ENCODE assay signal across 12 cellular contexts in genomic region chr15:90202929-90203328, GRCh38. TPM values are rescaled to one million over a fixed set of nuclear protein-coding genes. Genes with fewer than 3 reads are reported as not detected.
DNase-seq lines count a peak whose midpoint lies in the region; ATAC-seq lines count a peak whose summit lies in the region.
"Had no signal": no experiment of that assay in that cellular context is flagged by ENCODE, and none has a peak within 500 bp of the region (broad histone marks: within the 10 kb centered on the region; RNA-seq: fewer than 3 reads in every experiment).

No MANE protein-coding gene starts in this region.

- peak overlapping the region; percentile 65 for H3K4me3 Mint-ChIP-seq in activated CD8-positive, alpha-beta memory T cell treated with anti-CD3 and anti-CD28 coated beads, Interleukin-2, amount 10 ng/mL, durations not matched to agents 7 days and 5 days
- peak overlapping the region; percentile 77 for H3K4me3 Mint-ChIP-seq in activated CD8-positive, alpha-beta T cell treated with anti-CD3 and anti-CD28 coated beads, Interleukin-2, amount 10 ng/mL, durations not matched to agents 7 days and 5 days
- peak overlapping the region; percentile 77 to 85 for H3K4me3 Mint-ChIP-seq in stimulated activated naive CD8-positive, alpha-beta T cell treated with anti-CD3 and anti-CD28 coated beads, Interleukin-15, amount 100 ng/mL, for 72 hours

- POLR2A ChIA-PET in activated CD8-positive, alpha-beta T cell treated with anti-CD3 and anti-CD28 coated beads, Interleukin-2, amount 10 ng/mL, durations not matched to agents 7 days and 5 days (lab: Charles Lee): interaction anchor here (0.6 to 1.4 kb wide), 2 partner anchors 28 to 101 kb away, joined by 3 to 6 read pairs; partner anchors contain the start of gene IDH2

- CTCF ChIA-PET in activated CD8-positive, alpha-beta memory T cell treated with anti-CD3 and anti-CD28 coated beads, Interleukin-2, amount 10 ng/mL, durations not matched to agents 7 days and 5 days (lab: Charles Lee): interaction anchor here (1.3 to 1.8 kb wide), 2 partner anchors 9 to 59 kb away, joined by 3 to 6 read pairs; no protein-coding TSS in a partner anchor
- CTCF ChIA-PET in activated CD8-positive, alpha-beta T cell treated with anti-CD3 and anti-CD28 coated beads, Interleukin-2, amount 10 ng/mL, durations not matched to agents 7 days and 5 days (lab: Charles Lee): interaction anchor here (1.0 to 2.0 kb wide), 4 partner anchors 11 to 60 kb away, joined by 3 to 7 read pairs (median 4); no protein-coding TSS in a partner anchor

- no peaks in the 10 kb centered on the region for H3K9me3 Mint-ChIP-seq in activated CD8-positive, alpha-beta memory T cell treated with anti-CD3 and anti-CD28 coated beads, Interleukin-2, amount 10 ng/mL, durations not matched to agents 7 days and 5 days (ENCODE audit: low read depth)
- no peaks in the 10 kb centered on the region for H3K9me3 Mint-ChIP-seq in activated CD8-positive, alpha-beta T cell treated with anti-CD3 and anti-CD28 coated beads, Interleukin-2, amount 10 ng/mL, durations not matched to agents 7 days and 5 days (ENCODE audit: insufficient read depth)
- H3K9me3 Mint-ChIP-seq in stimulated activated naive CD8-positive, alpha-beta T cell treated with anti-CD3 and anti-CD28 coated beads, Interleukin-15, amount 100 ng/mL, for 72 hours: no peaks in the 10 kb centered on the region

- H3K9me3 ChIP-seq in iPS-20b (ENCODE audit: insufficient read depth, low read depth, low read length): no peaks in the 10 kb centered on the region

- H3K4me1 ChIP-seq in iPS-20b (ENCODE audit: insufficient read depth, low read length): peaks cover 11% of the 10 kb centered on the region

- H3K27ac ChIP-seq in iPS-20b (ENCODE audit: low read length): no peak overlapping the region

- H3K36me3 Mint-ChIP-seq in activated CD8-positive, alpha-beta memory T cell treated with anti-CD3 and anti-CD28 coated beads, Interleukin-2, amount 10 ng/mL, durations not matched to agents 7 days and 5 days: no peaks in the 10 kb centered on the region
- peaks cover 2% of the 10 kb centered on the region for H3K36me3 Mint-ChIP-seq in activated CD8-positive, alpha-beta T cell treated with anti-CD3 and anti-CD28 coated beads, Interleukin-2, amount 10 ng/mL, durations not matched to agents 7 days and 5 days (ENCODE audit: low read depth)

- ATAC-seq in activated CD8-positive, alpha-beta memory T cell treated with anti-CD3 and anti-CD28 coated beads, Interleukin-2, amount 10 ng/mL, durations not matched to agents 7 days and 5 days: no peak
- no peak for ATAC-seq in activated CD8-positive, alpha-beta T cell treated with anti-CD3 and anti-CD28 coated beads, Interleukin-2, amount 10 ng/mL, durations not matched to agents 7 days and 5 days
- no peak for ATAC-seq in stimulated activated naive CD8-positive, alpha-beta T cell treated with anti-CD3 and anti-CD28 coated beads, Interleukin-15, amount 100 ng/mL, for 72 hours

- peaks cover 5% of the 10 kb centered on the region for H3K27me3 Mint-ChIP-seq in activated CD8-positive, alpha-beta memory T cell treated with anti-CD3 and anti-CD28 coated beads, Interleukin-2, amount 10 ng/mL, durations not matched to agents 7 days and 5 days
- peaks cover 4% of the 10 kb centered on the region for H3K27me3 Mint-ChIP-seq in activated CD8-positive, alpha-beta T cell treated with anti-CD3 and anti-CD28 coated beads, Interleukin-2, amount 10 ng/mL, durations not matched to agents 7 days and 5 days (ENCODE audit: low read depth)
- H3K27me3 Mint-ChIP-seq in stimulated activated naive CD8-positive, alpha-beta T cell treated with anti-CD3 and anti-CD28 coated beads, Interleukin-15, amount 100 ng/mL, for 72 hours: peaks cover 8% of the 10 kb centered on the region

- no peak for DNase-seq in activated CD8-positive, alpha-beta memory T cell treated with anti-CD3 and anti-CD28 coated beads, Interleukin-2, amount 10 ng/mL, durations not matched to agents 7 days and 5 days
- DNase-seq in activated CD8-positive, alpha-beta memory T cell treated with anti-CD3 and anti-CD28 coated beads for 24 hours: no peak
- DNase-seq in activated CD8-positive, alpha-beta T cell treated with anti-CD3 and anti-CD28 coated beads, Interleukin-2, amount 10 ng/mL, durations not matched to agents 7 days and 5 days: no peak
- DNase-seq in stimulated activated naive CD8-positive, alpha-beta T cell treated with anti-CD3 and anti-CD28 coated beads, Interleukin-15, amount 100 ng/mL, for 72 hours: no peak
- DNase-seq in SW 1271 (lab: John Stamatoyannopoulos, UW): no peak
- no peak for DNase-seq in NCI-H1694 (lab: John Stamatoyannopoulos, UW)
- no peak for DNase-seq in NCI-H748 (lab: John Stamatoyannopoulos, UW; ENCODE audit: unreplicated experiment)
- DNase-seq: activated CD4-positive, CD25-positive, alpha-beta regulatory T cell treated with anti-CD3 and anti-CD28 coated beads, Interleukin-2, amount 50 U/mL, for 72 hours; central memory CD4-positive, alpha-beta T cell; hypothalamus; MV-4-11 had no signal

- no peak overlapping the region for H3K27ac Mint-ChIP-seq in activated CD8-positive, alpha-beta memory T cell treated with anti-CD3 and anti-CD28 coated beads, Interleukin-2, amount 10 ng/mL, durations not matched to agents 7 days and 5 days
- H3K27ac Mint-ChIP-seq in activated CD8-positive, alpha-beta T cell treated with anti-CD3 and anti-CD28 coated beads, Interleukin-2, amount 10 ng/mL, durations not matched to agents 7 days and 5 days: no peak overlapping the region
- H3K27ac Mint-ChIP-seq in stimulated activated naive CD8-positive, alpha-beta T cell treated with anti-CD3 and anti-CD28 coated beads, Interleukin-15, amount 100 ng/mL, for 72 hours: no peak overlapping the region

- peaks cover 11% of the 10 kb centered on the region for H3K4me1 Mint-ChIP-seq in activated CD8-positive, alpha-beta memory T cell treated with anti-CD3 and anti-CD28 coated beads, Interleukin-2, amount 10 ng/mL, durations not matched to agents 7 days and 5 days
- peaks cover 26% of the 10 kb centered on the region for H3K4me1 Mint-ChIP-seq in activated CD8-positive, alpha-beta T cell treated with anti-CD3 and anti-CD28 coated beads, Interleukin-2, amount 10 ng/mL, durations not matched to agents 7 days and 5 days (ENCODE audit: low read depth)
- peaks cover 23% of the 10 kb centered on the region for H3K4me1 Mint-ChIP-seq in stimulated activated naive CD8-positive, alpha-beta T cell treated with anti-CD3 and anti-CD28 coated beads, Interleukin-15, amount 100 ng/mL, for 72 hours

- H3K27me3 ChIP-seq in iPS-20b (ENCODE audit: insufficient read depth, low read length): peaks cover 10% of the 10 kb centered on the region

- peaks cover 5% of the 10 kb centered on the region; the same call in 1 of the 2 replicates for H3K36me3 ChIP-seq in iPS-20b (ENCODE audit: insufficient read depth, low read depth, low read length)

- H3K4me3 ChIP-seq in iPS-20b (ENCODE audit: low read length): peak overlapping the region; percentile 93; the same call in 1 of the 2 replicates

- peak overlapping the region; percentile 87; the same call in 1 of the 2 replicates for H3K9ac ChIP-seq in iPS-20b (ENCODE audit: low read depth, low read length)

RNA-seq across cellular contexts. Expression of gene SEMA4B, which starts 1.8 kb away (rescaled TPM):
- total RNA-seq in activated CD8-positive, alpha-beta memory T cell treated with anti-CD3 and anti-CD28 coated beads, Interleukin-2, amount 10 ng/mL, durations not matched to agents 7 days and 5 days: 10 to 100 TPM in 1 of 2 experiments, 1 to 10 TPM in 1; 6.0 to 13.8 TPM
- 10 to 100 TPM in 1 of 2 experiments, 1 to 10 TPM in 1; 8.6 to 11.2 TPM for total RNA-seq in activated CD8-positive, alpha-beta T cell treated with anti-CD3 and anti-CD28 coated beads, Interleukin-2, amount 10 ng/mL, durations not matched to agents 7 days and 5 days

RNA-seq across cellular contexts. Expression of gene CIB1, which starts 30.8 kb away (rescaled TPM):
- 100 to 1,000 TPM; 120 to 127 TPM for total RNA-seq in activated CD8-positive, alpha-beta memory T cell treated with anti-CD3 and anti-CD28 coated beads, Interleukin-2, amount 10 ng/mL, durations not matched to agents 7 days and 5 days
- total RNA-seq in activated CD8-positive, alpha-beta T cell treated with anti-CD3 and anti-CD28 coated beads, Interleukin-2, amount 10 ng/mL, durations not matched to agents 7 days and 5 days: 100 to 1,000 TPM in 1 of 2 experiments, 10 to 100 TPM in 1; 92.4 to 102 TPM

RNA-seq across cellular contexts. Expression of gene GDPGP1, which starts 31.1 kb away (rescaled TPM):
- 1 to 10 TPM; 7.0 to 9.8 TPM for total RNA-seq in activated CD8-positive, alpha-beta memory T cell treated with anti-CD3 and anti-CD28 coated beads, Interleukin-2, amount 10 ng/mL, durations not matched to agents 7 days and 5 days
- 10 to 100 TPM; 10.0 to 12.1 TPM for total RNA-seq in activated CD8-positive, alpha-beta T cell treated with anti-CD3 and anti-CD28 coated beads, Interleukin-2, amount 10 ng/mL, durations not matched to agents 7 days and 5 days

RNA-seq across cellular contexts. Expression of gene TTLL13, which starts 46.4 kb away (rescaled TPM):
- total RNA-seq in activated CD8-positive, alpha-beta memory T cell treated with anti-CD3 and anti-CD28 coated beads, Interleukin-2, amount 10 ng/mL, durations not matched to agents 7 days and 5 days: 1 to 10 TPM in 1 of 2 experiments, under 1 TPM in 1; 0.80 to 1.1 TPM
- 1 to 10 TPM in 1 of 2 experiments, not detected in 1; 1.3 TPM for total RNA-seq in activated CD8-positive, alpha-beta T cell treated with anti-CD3 and anti-CD28 coated beads, Interleukin-2, amount 10 ng/mL, durations not matched to agents 7 days and 5 days
